ENCODE assay signal across 19 cellular contexts in genomic region chr2:156672569-156673270, GRCh38.
DNase-seq lines count a peak whose midpoint lies in the region; ATAC-seq, FAIRE-seq and TF ChIP-seq lines count a peak whose summit lies in the region.
"Had no signal": no experiment of that assay in that cellular context is flagged by ENCODE, and none has a peak within 500 bp of the region (broad histone marks: within the 10 kb centered on the region; RNA-seq: fewer than 3 reads in every experiment).

No MANE protein-coding gene starts in this region.

- H3K4me1 ChIP-seq in HCT116 (ENCODE audit: control insufficient read depth in 1 of 2, insufficient read depth in 2 of 2, low read length in 2 of 2) (peaks cover 0 to 2% of the 10 kb centered on the region in 2 experiments; a peak in 1 of 4 replicates), Peyer's patch (no peaks in the 10 kb centered on the region)
- H3K4me1 ChIP-seq: SJCRH30 had no signal

- DNase-seq in HCT116 (ENCODE audit: low read depth, low spot score) (no peak), SW480 (ENCODE audit: low spot score) (peak; percentile 3), renal cortical epithelial cell (ENCODE audit: low read depth) (peak; percentile 8), Peyer's patch (no peak), HK-2 (ENCODE audit: unreplicated experiment) (no peak), UCSD-AML1 (lab: John Stamatoyannopoulos, UW; ENCODE audit: unreplicated experiment) (no peak)
- DNase-seq: CD4-positive, alpha-beta T cell; DMS79; Karpas-422; NCI-H1436; NCI-H2029 treated with DMSO at 0.1 percent for 48 hours; NCI-H2171 treated with DMSO at 0.1 percent for 48 hours; NCI-H446 treated with DMSO at 0.1 percent for 48 hours; NK-92 treated with Interleukin-12 subunit alpha and Interleukin-12 subunit beta, amount 100 ng/mL, for 24 hours; SJCRH30; SW 1271 had no signal

- no peak overlapping the region for H3K4me3 ChIP-seq in HCT116 (replicated peaks in 1 of 2; ENCODE audit: low read depth in 1 of 2, low read length in 2 of 2)
- H3K4me3 ChIP-seq in Peyer's patch: no peak overlapping the region
- H3K4me3 ChIP-seq: SJCRH30 had no signal

- intact Hi-C loops in HCT116 (cut with micrococcal nuclease): no loop called here

- no peak for TF ChIP-seq RAD21 in HCT116 (IDR thresholded peaks at IDR 0.05; ENCODE audit: low read depth)

- TF ChIP-seq POLR2A in HCT116 (IDR thresholded peaks at IDR 0.05; ENCODE audit: borderline replicate concordance, extremely low read depth, insufficient read depth, insufficient read length) (no peak), Peyer's patch (IDR thresholded peaks at IDR 0.05) (no peak)

- POLR2A ChIA-PET in HCT116 (lab: Charles Lee): no interaction called here

- no peak overlapping the region for H3K4me2 ChIP-seq in HCT116 (ENCODE audit: low read length)

- H3K9me3 ChIP-seq in HCT116 (ENCODE audit: control insufficient read depth in 1 of 2, insufficient read depth in 1 of 2, low read depth in 1 of 2, low read length in 2 of 2) (no peaks in the 10 kb centered on the region), Peyer's patch (peaks cover 0 to 3% (median 0%) of the 10 kb centered on the region in 4 donors)
- H3K9me3 ChIP-seq: SJCRH30 had no signal

- H3K79me2 ChIP-seq in HCT116 (ENCODE audit: insufficient read depth, low read length): no peaks in the 10 kb centered on the region

- BruUV-seq in HCT116 (replicated peaks; lab: Mats Ljungman, UMichigan): no TSS peak

- ATAC-seq in HCT116 (peak; percentile 49; the same call in 1 of the 2 replicates), HG03196 (IDR thresholded peaks at IDR 0.05; ENCODE audit: unreplicated experiment) (no peak)

- H3K9ac ChIP-seq in HCT116 (ENCODE audit: low read length): no peak overlapping the region

- H4K20me1 ChIP-seq in HCT116 (ENCODE audit: insufficient read depth): no peaks in the 10 kb centered on the region

- H3K27ac ChIP-seq in HCT116 (ENCODE audit: low read depth, low read length) (no peak overlapping the region), Peyer's patch (no peak overlapping the region)
- H3K27ac ChIP-seq: SJCRH30 had no signal

- H3K9me2 ChIP-seq in HCT116 (ENCODE audit: insufficient read depth): no peaks in the 10 kb centered on the region

- no peaks in the 10 kb centered on the region for H3K27me3 ChIP-seq in HCT116 (ENCODE audit: insufficient read depth, low read length)
- H3K27me3 ChIP-seq in Peyer's patch: no peaks in the 10 kb centered on the region
- H3K27me3 ChIP-seq: SJCRH30 had no signal

- TF ChIP-seq CTCF in HCT116 (IDR thresholded peaks at IDR 0.05 in 2 of 3, conservative IDR thresholded peaks at IDR 0.05 in 1 of 3; ENCODE audit: borderline replicate concordance in 1 of 3, insufficient read depth in 1 of 3, low read depth in 2 of 3, low read length in 2 of 3) (no peak), Peyer's patch (IDR thresholded peaks at IDR 0.05) (no peak)

- H3K36me3 ChIP-seq in HCT116 (ENCODE audit: control insufficient read depth in 1 of 2, insufficient read depth in 2 of 2, low read length in 2 of 2): no peaks in the 10 kb centered on the region
- H3K36me3 ChIP-seq in Peyer's patch: no peaks in the 10 kb centered on the region
- H3K36me3 ChIP-seq: SJCRH30 had no signal

- no peak overlapping the region for H2AFZ ChIP-seq in HCT116 (ENCODE audit: low read depth, low read length, poor library complexity, severe bottlenecking)

- CTCF ChIA-PET in HCT116 (lab: Charles Lee): no interaction called here

- RAD21 ChIA-PET in HCT116 (lab: Charles Lee; ENCODE audit: low non-redundant PET in 1 of 2, low total read pairs in 2 of 2, uncharacterized antibody in 2 of 2, unreplicated experiment in 2 of 2): no interaction called here

- peak; percentile 51 for FAIRE-seq in endometrium (lab: Jason Lieb, UNC)
- FAIRE-seq: D721Med had no signal

TF ChIP-seq in HCT116, 20 proteins besides CTCF, POLR2A, EP300 and RAD21:
- TF ChIP-seq ELF1 (IDR thresholded peaks at IDR 0.05; ENCODE audit: borderline replicate concordance, low read depth) (no peak), EGR1 (IDR thresholded peaks at IDR 0.05; ENCODE audit: low read depth) (no peak), YY1 (IDR thresholded peaks at IDR 0.05; ENCODE audit: extremely low read depth, insufficient replicate concordance, low read depth, low read length) (no peak)

Comparison
In these comparisons a context has a peak if more than half of its experiments do, and no peak if none do; other contexts are left out.
1. DNase-seq: peak in SW480 (single experiment) and renal cortical epithelial cell (single experiment); none in HCT116 (single experiment), Peyer's patch (0 of 3), HK-2 (single experiment) and UCSD-AML1 (single experiment).